ENCODE assay signal across 23 cellular contexts in the genomic region with DNA sequence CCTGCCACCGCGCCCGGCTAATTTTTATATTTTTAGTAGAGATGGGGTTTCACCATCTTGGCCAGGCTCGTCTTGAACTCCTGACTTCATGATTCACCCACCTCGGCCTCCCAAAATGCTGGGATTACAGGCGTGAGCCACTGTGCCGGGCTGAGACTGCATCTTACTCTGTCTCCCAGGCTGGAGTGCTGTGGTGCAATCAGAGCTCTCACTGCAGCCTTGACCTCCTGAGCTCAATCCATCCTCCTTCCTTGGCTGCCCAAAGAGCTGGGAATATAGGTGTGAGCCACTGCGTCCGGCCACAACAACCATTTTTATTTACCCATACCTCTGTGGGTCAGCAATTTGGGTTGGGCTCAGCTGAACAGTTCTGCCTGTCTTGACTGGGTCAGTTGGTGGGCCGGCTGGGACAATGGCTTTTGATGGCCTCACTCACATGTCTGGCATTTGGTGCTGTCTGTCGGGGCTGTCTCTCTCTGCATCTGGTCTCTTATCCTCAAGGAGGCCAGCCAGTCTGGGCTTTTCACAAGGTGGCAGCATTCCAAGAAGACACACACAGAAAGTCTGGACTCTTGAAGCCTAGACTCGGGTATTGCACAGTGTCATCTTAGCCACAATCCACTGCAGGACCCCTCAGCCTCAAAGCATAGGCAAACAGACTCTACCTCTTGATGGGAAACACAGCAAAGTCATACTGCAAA.
"Had no signal": no experiment of that assay in that cellular context is flagged by ENCODE, and none has a peak within 500 bp of the region (broad histone marks: within the 10 kb centered on the region; RNA-seq: fewer than 3 reads in every experiment).

No MANE protein-coding gene starts in this region.

- DNase-seq: activated CD4-positive, alpha-beta T cell treated with anti-CD3 and anti-CD28 coated beads, Interleukin-2, amount 10 ng/mL, durations not matched to agents 24 days and 14 days; activated CD4-positive, CD25-positive, alpha-beta regulatory T cell; activated CD8-positive, alpha-beta T cell treated with anti-CD3 and anti-CD28 coated beads for 36 hours; activated naive CD4-positive, alpha-beta T cell treated with Interleukin-2 at 50 U/mL for 16 hours; activated naive CD8-positive, alpha-beta T cell treated with anti-CD3 and anti-CD28 coated beads, Interleukin-2, amount 10 ng/mL, durations not matched to agents 7 days and 5 days; activated T-cell treated with anti-CD3 and anti-CD28 coated beads, Interleukin-2, amount 50 U/mL, for 1 hour; effector memory CD4-positive, alpha-beta T cell; lower lobe of right lung; psoas muscle; right cardiac atrium; stimulated activated CD4-positive, alpha-beta T cell treated with anti-CD3 and anti-CD28 coated beads, Interleukin-4, amount 100 ng/mL, for 24 hours; T-helper 1 cell; T-helper 9 cell; upper lobe of right lung had no signal

- H3K4me1 Mint-ChIP-seq: activated CD4-positive, alpha-beta T cell treated with anti-CD3 and anti-CD28 coated beads, Interleukin-2, amount 10 ng/mL, durations not matched to agents 24 days and 14 days; activated naive CD8-positive, alpha-beta T cell treated with anti-CD3 and anti-CD28 coated beads, Interleukin-2, amount 10 ng/mL, durations not matched to agents 7 days and 5 days; central memory CD8-positive, alpha-beta T cell; neural crest cell; stimulated activated effector memory CD8-positive, alpha-beta T cell treated with anti-CD3 and anti-CD28 coated beads, Interleukin-12 subunit alpha, Interleukin-12 subunit beta, amount 100 ng/mL, for 72 hours had no signal

- H3K27me3 ChIP-seq: upper lobe of right lung had no signal

- H3K27me3 Mint-ChIP-seq: activated CD4-positive, alpha-beta T cell treated with anti-CD3 and anti-CD28 coated beads, Interleukin-2, amount 10 ng/mL, durations not matched to agents 24 days and 14 days; activated naive CD8-positive, alpha-beta T cell treated with anti-CD3 and anti-CD28 coated beads, Interleukin-2, amount 10 ng/mL, durations not matched to agents 7 days and 5 days; brain; dendritic cell treated with granulocyte-macrophage colony-stimulating factor and Interleukin-4, amounts not matched to agents 40 ng/mL and 50 ng/mL, for 4 days had no signal

- H3K36me3 ChIP-seq: lower lobe of right lung, thoracic aorta, upper lobe of right lung had no signal

- H3K9me3 ChIP-seq: lower lobe of right lung, psoas muscle, thoracic aorta, upper lobe of right lung had no signal

- H3K4me1 ChIP-seq: lower lobe of right lung, psoas muscle, upper lobe of right lung had no signal

- H3K27ac Mint-ChIP-seq: activated CD4-positive, alpha-beta T cell treated with anti-CD3 and anti-CD28 coated beads, Interleukin-2, amount 10 ng/mL, durations not matched to agents 24 days and 14 days; activated CD8-positive, alpha-beta T cell treated with anti-CD3 and anti-CD28 coated beads for 36 hours; activated naive CD8-positive, alpha-beta T cell treated with anti-CD3 and anti-CD28 coated beads, Interleukin-2, amount 10 ng/mL, durations not matched to agents 7 days and 5 days; activated T-helper 2 cell treated with anti-CD3 and anti-CD28 coated beads, Interferon-gamma antibody, Interleukin-2, Interleukin-4, amounts not matched to agents 10 μg/mL and 5 μg/mL and 100 μg/mL, durations not matched to agents 14 hours and 24 hours and 36 hours; brain; dendritic cell treated with granulocyte-macrophage colony-stimulating factor and Interleukin-4, amounts not matched to agents 40 ng/mL and 50 ng/mL, for 4 days; stimulated activated effector memory CD8-positive, alpha-beta T cell treated with anti-CD3 and anti-CD28 coated beads, Interleukin-12 subunit alpha, Interleukin-12 subunit beta, amount 100 ng/mL, for 72 hours had no signal

- ATAC-seq: activated CD8-positive, alpha-beta T cell treated with anti-CD3 and anti-CD28 coated beads for 36 hours; lower lobe of right lung; psoas muscle; SK-N-SH treated with all-trans-retinoic acid at 6 μM for 48 hours; stimulated activated effector memory CD8-positive, alpha-beta T cell treated with anti-CD3 and anti-CD28 coated beads, Interleukin-12 subunit alpha, Interleukin-12 subunit beta, amount 100 ng/mL, for 72 hours; upper lobe of right lung had no signal

- H3K4me3 Mint-ChIP-seq: activated CD4-positive, alpha-beta T cell treated with anti-CD3 and anti-CD28 coated beads, Interleukin-2, amount 10 ng/mL, durations not matched to agents 24 days and 14 days; activated CD8-positive, alpha-beta T cell treated with anti-CD3 and anti-CD28 coated beads for 36 hours; activated naive CD8-positive, alpha-beta T cell treated with anti-CD3 and anti-CD28 coated beads, Interleukin-2, amount 10 ng/mL, durations not matched to agents 7 days and 5 days; brain; central memory CD8-positive, alpha-beta T cell; dendritic cell treated with granulocyte-macrophage colony-stimulating factor and Interleukin-4, amounts not matched to agents 40 ng/mL and 50 ng/mL, for 4 days; neural crest cell; stimulated activated effector memory CD8-positive, alpha-beta T cell treated with anti-CD3 and anti-CD28 coated beads, Interleukin-12 subunit alpha, Interleukin-12 subunit beta, amount 100 ng/mL, for 72 hours had no signal

- H3K4me3 ChIP-seq: lower lobe of right lung, psoas muscle, skin epidermis, thoracic aorta, upper lobe of right lung had no signal

- H3K9me3 Mint-ChIP-seq: activated CD4-positive, alpha-beta T cell treated with anti-CD3 and anti-CD28 coated beads, Interleukin-2, amount 10 ng/mL, durations not matched to agents 24 days and 14 days; activated CD8-positive, alpha-beta T cell treated with anti-CD3 and anti-CD28 coated beads for 36 hours; activated naive CD8-positive, alpha-beta T cell treated with anti-CD3 and anti-CD28 coated beads, Interleukin-2, amount 10 ng/mL, durations not matched to agents 7 days and 5 days; activated T-helper 2 cell treated with anti-CD3 and anti-CD28 coated beads, Interferon-gamma antibody, Interleukin-2, Interleukin-4, amounts not matched to agents 10 μg/mL and 5 μg/mL and 100 μg/mL, durations not matched to agents 14 hours and 24 hours and 36 hours; central memory CD8-positive, alpha-beta T cell; dendritic cell treated with granulocyte-macrophage colony-stimulating factor and Interleukin-4, amounts not matched to agents 40 ng/mL and 50 ng/mL, for 4 days; neural crest cell; stimulated activated effector memory CD8-positive, alpha-beta T cell treated with anti-CD3 and anti-CD28 coated beads, Interleukin-12 subunit alpha, Interleukin-12 subunit beta, amount 100 ng/mL, for 72 hours had no signal

- H3K36me3 Mint-ChIP-seq: activated naive CD8-positive, alpha-beta T cell treated with anti-CD3 and anti-CD28 coated beads, Interleukin-2, amount 10 ng/mL, durations not matched to agents 7 days and 5 days; brain; stimulated activated effector memory CD8-positive, alpha-beta T cell treated with anti-CD3 and anti-CD28 coated beads, Interleukin-12 subunit alpha, Interleukin-12 subunit beta, amount 100 ng/mL, for 72 hours had no signal

- H3K27ac ChIP-seq: lower lobe of right lung, psoas muscle, skin epidermis, thoracic aorta, upper lobe of right lung had no signal
